ENCODE assay signal across 24 cellular contexts in the genomic region with DNA sequence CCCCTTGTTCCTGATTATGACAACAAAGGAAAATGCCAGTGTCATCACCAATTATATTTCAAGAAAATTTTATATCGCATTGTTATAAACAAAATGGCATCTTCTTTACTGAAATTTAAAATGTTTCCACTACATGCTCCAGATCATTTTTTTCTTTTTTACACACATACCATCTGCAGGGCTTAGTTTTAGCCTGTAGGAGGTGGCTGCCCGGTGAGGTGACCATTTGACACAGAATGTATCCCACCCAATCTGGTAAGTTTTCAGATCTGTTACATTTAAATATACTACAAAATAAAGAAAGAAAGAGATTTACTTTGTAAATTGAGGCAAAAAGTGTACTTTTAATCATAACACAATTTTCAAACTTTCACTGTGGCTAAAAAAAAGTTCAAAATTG.
"Had no signal": no experiment of that assay in that cellular context is flagged by ENCODE, and none has a peak within 500 bp of the region (broad histone marks: within the 10 kb centered on the region; RNA-seq: fewer than 3 reads in every experiment).

No MANE protein-coding gene starts in this region.

- H3K9me3 ChIP-seq: spleen, testis, tibial nerve had no signal

- H3K27me3 Mint-ChIP-seq: stimulated activated naive B cell treated with anti-CD40 and anti-IgM and Interleukin-4, amounts not matched to agents 10 μg/mL and 1 μg/mL and 100 μg/mL, for 72 hours had no signal

- H3K4me2 ChIP-seq: hepatocyte had no signal

- H3K9ac ChIP-seq: parathyroid adenoma had no signal

- ATAC-seq: esophagus mucosa; foreskin keratinocyte; left colon; left ventricle myocardium superior; natural killer cell treated with Interleukin-12 subunit alpha and Interleukin-12 subunit beta and Interleukin-15 and Interleukin-18, amount 100 ng/mL, for 72 hours; sciatic nerve; stimulated activated naive B cell treated with anti-CD40 and anti-IgM and Interleukin-4, amounts not matched to agents 10 μg/mL and 1 μg/mL and 100 μg/mL, for 72 hours; stimulated activated naive CD8-positive, alpha-beta T cell treated with anti-CD3 and anti-CD28 coated beads, Interleukin-15, amount 100 ng/mL, for 72 hours had no signal

- H3K36me3 Mint-ChIP-seq: natural killer cell treated with Interleukin-12 subunit alpha and Interleukin-12 subunit beta and Interleukin-15 and Interleukin-18, amount 100 ng/mL, for 72 hours; stimulated activated naive B cell treated with anti-CD40 and anti-IgM and Interleukin-4, amounts not matched to agents 10 μg/mL and 1 μg/mL and 100 μg/mL, for 72 hours had no signal

- H3K4me3 Mint-ChIP-seq: natural killer cell treated with Interleukin-12 subunit alpha and Interleukin-12 subunit beta and Interleukin-15 and Interleukin-18, amount 100 ng/mL, for 72 hours; stimulated activated naive B cell treated with anti-CD40 and anti-IgM and Interleukin-4, amounts not matched to agents 10 μg/mL and 1 μg/mL and 100 μg/mL, for 72 hours; stimulated activated naive CD8-positive, alpha-beta T cell treated with anti-CD3 and anti-CD28 coated beads, Interleukin-15, amount 100 ng/mL, for 72 hours had no signal

- H3K79me2 ChIP-seq: hepatocyte, parathyroid adenoma had no signal

- H3K27ac Mint-ChIP-seq: natural killer cell treated with Interleukin-12 subunit alpha and Interleukin-12 subunit beta and Interleukin-15 and Interleukin-18, amount 100 ng/mL, for 72 hours; stimulated activated naive B cell treated with anti-CD40 and anti-IgM and Interleukin-4, amounts not matched to agents 10 μg/mL and 1 μg/mL and 100 μg/mL, for 72 hours; stimulated activated naive CD8-positive, alpha-beta T cell treated with anti-CD3 and anti-CD28 coated beads, Interleukin-15, amount 100 ng/mL, for 72 hours had no signal

- H3K27ac ChIP-seq: coronary artery, foreskin keratinocyte, hepatocyte, parathyroid adenoma, spleen, testis, tibial nerve had no signal

- H3K4me1 ChIP-seq: foreskin keratinocyte, parathyroid adenoma, spleen, testis, tibial nerve had no signal

- H3K4me3 ChIP-seq: coronary artery, hepatocyte, lung, spleen, testis, tibial nerve had no signal

- H3K9me3 Mint-ChIP-seq: stimulated activated naive CD8-positive, alpha-beta T cell treated with anti-CD3 and anti-CD28 coated beads, Interleukin-15, amount 100 ng/mL, for 72 hours had no signal

- H3K27me3 ChIP-seq: foreskin keratinocyte, hepatocyte, spleen, testis, tibial nerve had no signal

- H3K36me3 ChIP-seq: spleen had no signal

- H2AFZ ChIP-seq: hepatocyte, parathyroid adenoma had no signal

- DNase-seq: cerebellar nuclear complex; effector CD4-positive, alpha-beta T cell; foreskin keratinocyte; head of caudate nucleus; left colon; left ventricle myocardium superior; mesenchymal stem cell; midbrain; occipital lobe; spleen; stimulated activated CD4-positive, alpha-beta T cell treated with anti-CD3 and anti-CD28 coated beads, Interleukin-15, amount 100 ng/mL, for 24 hours; stimulated activated CD4-positive, alpha-beta T cell treated with anti-CD3 and anti-CD28 coated beads, Interleukin-1b, Interleukin-23, amount 100 ng/mL, for 48 hours; stimulated activated CD4-positive, alpha-beta T cell treated with anti-CD3 and anti-CD28 coated beads, Interleukin-4, amount 100 ng/mL, for 24 hours; stimulated activated naive B cell treated with anti-CD40 and anti-IgM and Interleukin-4, amounts not matched to agents 10 μg/mL and 1 μg/mL and 100 μg/mL, for 72 hours; stimulated activated naive CD8-positive, alpha-beta T cell treated with anti-CD3 and anti-CD28 coated beads, Interleukin-15, amount 100 ng/mL, for 72 hours; testis had no signal

- H3K4me1 Mint-ChIP-seq: stimulated activated naive B cell treated with anti-CD40 and anti-IgM and Interleukin-4, amounts not matched to agents 10 μg/mL and 1 μg/mL and 100 μg/mL, for 72 hours; stimulated activated naive CD8-positive, alpha-beta T cell treated with anti-CD3 and anti-CD28 coated beads, Interleukin-15, amount 100 ng/mL, for 72 hours had no signal
